1 cellular context compared by ENCODE assay signal in genomic region chr15:93071469-93071891, GRCh38.
TF ChIP-seq lines count a peak whose summit lies in the region.

No MANE protein-coding gene starts in this region.

TF ChIP-seq in A549, 52 proteins besides CTCF, POLR2A, EP300 and RAD21 (continued from another document):
- TF ChIP-seq MAZ (IDR thresholded peaks at IDR 0.05; ENCODE audit: borderline replicate concordance, low read depth, low read length) (no peak), EHF (CRISPR knock-in tag; IDR thresholded peaks at IDR 0.05) (no peak)
